38 cellular contexts compared by ENCODE assay signal in genomic region chr16:35234679-35235078, GRCh38.
"Had no signal": no experiment of that assay in that cellular context is flagged by ENCODE, and none has a peak within 500 bp of the region (broad histone marks: within the 10 kb centered on the region; RNA-seq: fewer than 3 reads in every experiment).

No MANE protein-coding gene starts in this region.

- H3K27ac Mint-ChIP-seq: activated naive CD4-positive, alpha-beta T cell treated with anti-CD3 and anti-CD28 coated beads for 36 hours; activated naive CD4-positive, alpha-beta T cell treated with anti-CD3 and anti-CD28 coated beads, Interleukin-2, amount 10 ng/mL, durations not matched to agents 7 days and 5 days; activated naive CD4-positive, alpha-beta T cell treated with anti-CD3 and anti-CD28 coated beads, Interleukin-2, amount 50 U/mL, for 24 hours; activated naive CD8-positive, alpha-beta T cell; activated naive CD8-positive, alpha-beta T cell treated with anti-CD3 and anti-CD28 coated beads for 36 hours; activated naive CD8-positive, alpha-beta T cell treated with anti-CD3 and anti-CD28 coated beads, Interleukin-2, amount 10 ng/mL, durations not matched to agents 7 days and 5 days; activated naive CD8-positive, alpha-beta T cell treated with anti-CD3 and anti-CD28 coated beads, Interleukin-2, amount 50 U/mL, for 24 hours; activated T-cell treated with anti-CD3 and anti-CD28 coated beads, Interleukin-2, amount 50 U/mL, for 24 hours; activated T-cell treated with anti-CD3 and anti-CD28 coated beads, Interleukin-2, amount 50 U/mL, for 72 hours; activated T-helper 1 cell treated with anti-CD3 and anti-CD28 coated beads, Interleukin-12 subunit alpha, Interleukin-12 subunit beta, Interleukin-2, Interleukin-4 antibody, amounts not matched to agents 30 ng/mL and 10 ng/mL and 1 ng/mL, durations not matched to agents 14 hours and 24 hours and 36 hours; activated T-helper 17 cell treated with anti-CD3 and anti-CD28 coated beads, Interleukin-2, amount 50 U/mL, for 72 hours; activated T-helper 2 cell treated with anti-CD3 and anti-CD28 coated beads, Interferon-gamma antibody, Interleukin-2, Interleukin-4, amounts not matched to agents 10 μg/mL and 5 μg/mL and 100 μg/mL, durations not matched to agents 14 hours and 24 hours and 36 hours; brain had no signal

- H3K9me3 Mint-ChIP-seq: activated naive CD4-positive, alpha-beta T cell treated with anti-CD3 and anti-CD28 coated beads, Interleukin-2, amount 50 U/mL, for 24 hours had no signal

- H3K4me1 Mint-ChIP-seq: activated naive CD4-positive, alpha-beta T cell treated with anti-CD3 and anti-CD28 coated beads, Interleukin-2, amount 10 ng/mL, durations not matched to agents 7 days and 5 days; activated naive CD4-positive, alpha-beta T cell treated with anti-CD3 and anti-CD28 coated beads, Interleukin-2, amount 50 U/mL, for 24 hours; activated naive CD8-positive, alpha-beta T cell treated with anti-CD3 and anti-CD28 coated beads for 36 hours; activated naive CD8-positive, alpha-beta T cell treated with anti-CD3 and anti-CD28 coated beads, Interleukin-2, amount 10 ng/mL, durations not matched to agents 7 days and 5 days; activated naive CD8-positive, alpha-beta T cell treated with anti-CD3 and anti-CD28 coated beads, Interleukin-2, amount 50 U/mL, for 24 hours; activated T-helper 17 cell treated with anti-CD3 and anti-CD28 coated beads, Interleukin-2, amount 50 U/mL, for 72 hours; brain; central memory CD8-positive, alpha-beta T cell had no signal

- H3K36me3 Mint-ChIP-seq: activated naive CD4-positive, alpha-beta T cell treated with anti-CD3 and anti-CD28 coated beads, Interleukin-2, amount 10 ng/mL, durations not matched to agents 7 days and 5 days; activated naive CD8-positive, alpha-beta T cell; activated naive CD8-positive, alpha-beta T cell treated with anti-CD3 and anti-CD28 coated beads for 36 hours; activated naive CD8-positive, alpha-beta T cell treated with anti-CD3 and anti-CD28 coated beads, Interleukin-2, amount 10 ng/mL, durations not matched to agents 7 days and 5 days; brain had no signal

- ATAC-seq: activated naive CD4-positive, alpha-beta T cell treated with anti-CD3 and anti-CD28 coated beads, Interleukin-2, amount 50 U/mL, for 72 hours; activated naive CD8-positive, alpha-beta T cell treated with anti-CD3 and anti-CD28 coated beads, Interleukin-2, amount 50 U/mL, for 24 hours; activated T-cell treated with anti-CD3 and anti-CD28 coated beads, Interleukin-2, amount 50 U/mL, for 4 hours; activated T-cell treated with anti-CD3 and anti-CD28 coated beads, Interleukin-2, amount 50 U/mL, for 72 hours; activated T-helper 17 cell treated with anti-CD3 and anti-CD28 coated beads, Interleukin-2, amount 50 U/mL, for 72 hours; body of pancreas had no signal

- H3K4me1 ChIP-seq: adrenal gland, ascending aorta, body of pancreas, breast epithelium had no signal

- DNase-seq: activated effector memory CD4-positive, alpha-beta T cell treated with anti-CD3 and anti-CD28 coated beads, Interleukin-2, amount 50 U/mL, for 16 hours; activated effector memory CD4-positive, alpha-beta T cell treated with Interleukin-2 at 50 U/mL for 16 hours; activated gamma-delta T cell; activated gamma-delta T cell treated with Interleukin-2 at 50 U/mL for 16 hours; activated naive CD4-positive, alpha-beta T cell; activated naive CD4-positive, alpha-beta T cell treated with anti-CD3 and anti-CD28 coated beads for 36 hours; activated naive CD4-positive, alpha-beta T cell treated with anti-CD3 and anti-CD28 coated beads, Interleukin-2, amount 10 ng/mL, durations not matched to agents 7 days and 5 days; activated naive CD4-positive, alpha-beta T cell treated with anti-CD3 and anti-CD28 coated beads, Interleukin-2, amount 50 U/mL, for 16 hours; activated naive CD4-positive, alpha-beta T cell treated with Interleukin-2 at 50 U/mL for 16 hours; activated naive CD8-positive, alpha-beta T cell treated with anti-CD3 and anti-CD28 coated beads for 36 hours; activated naive CD8-positive, alpha-beta T cell treated with anti-CD3 and anti-CD28 coated beads, Interleukin-2, amount 10 ng/mL, durations not matched to agents 7 days and 5 days; activated naive CD8-positive, alpha-beta T cell treated with anti-CD3 and anti-CD28 coated beads, Interleukin-2, amount 50 U/mL, for 24 hours; activated T-cell treated with anti-CD3 and anti-CD28 coated beads, Interleukin-2, amount 50 U/mL, for 1 hour; activated T-cell treated with anti-CD3 and anti-CD28 coated beads, Interleukin-2, amount 50 U/mL, for 24 hours; activated T-cell treated with anti-CD3 and anti-CD28 coated beads, Interleukin-2, amount 50 U/mL, for 4 hours; activated T-cell treated with anti-CD3 and anti-CD28 coated beads, Interleukin-2, amount 50 U/mL, for 48 hours; activated T-cell treated with anti-CD3 and anti-CD28 coated beads, Interleukin-2, amount 50 U/mL, for 72 hours; adrenal gland; amniotic stem cell; amygdala; anterior cingulate cortex; aorta; body of pancreas; brain microvascular endothelial cell; caudate nucleus; central memory CD4-positive, alpha-beta T cell; cerebellar nuclear complex had no signal

- H3K27ac ChIP-seq: adrenal gland, ascending aorta, body of pancreas, brain microvascular endothelial cell, breast epithelium, cardiac muscle cell had no signal

- H3K27me3 Mint-ChIP-seq: activated naive CD4-positive, alpha-beta T cell treated with anti-CD3 and anti-CD28 coated beads, Interleukin-2, amount 10 ng/mL, durations not matched to agents 7 days and 5 days; activated naive CD4-positive, alpha-beta T cell treated with anti-CD3 and anti-CD28 coated beads, Interleukin-2, amount 50 U/mL, for 24 hours; activated naive CD8-positive, alpha-beta T cell; activated naive CD8-positive, alpha-beta T cell treated with anti-CD3 and anti-CD28 coated beads for 36 hours; activated naive CD8-positive, alpha-beta T cell treated with anti-CD3 and anti-CD28 coated beads, Interleukin-2, amount 10 ng/mL, durations not matched to agents 7 days and 5 days; activated naive CD8-positive, alpha-beta T cell treated with anti-CD3 and anti-CD28 coated beads, Interleukin-2, amount 50 U/mL, for 24 hours; activated T-cell treated with anti-CD3 and anti-CD28 coated beads, Interleukin-2, amount 50 U/mL, for 24 hours; activated T-helper 17 cell treated with anti-CD3 and anti-CD28 coated beads, Interleukin-2, amount 50 U/mL, for 72 hours; brain; central memory CD8-positive, alpha-beta T cell had no signal

- H3K4me3 Mint-ChIP-seq: activated naive CD4-positive, alpha-beta T cell treated with anti-CD3 and anti-CD28 coated beads for 36 hours; activated naive CD4-positive, alpha-beta T cell treated with anti-CD3 and anti-CD28 coated beads, Interleukin-2, amount 10 ng/mL, durations not matched to agents 7 days and 5 days; activated naive CD4-positive, alpha-beta T cell treated with anti-CD3 and anti-CD28 coated beads, Interleukin-2, amount 50 U/mL, for 24 hours; activated naive CD8-positive, alpha-beta T cell; activated naive CD8-positive, alpha-beta T cell treated with anti-CD3 and anti-CD28 coated beads for 36 hours; activated naive CD8-positive, alpha-beta T cell treated with anti-CD3 and anti-CD28 coated beads, Interleukin-2, amount 10 ng/mL, durations not matched to agents 7 days and 5 days; activated naive CD8-positive, alpha-beta T cell treated with anti-CD3 and anti-CD28 coated beads, Interleukin-2, amount 50 U/mL, for 24 hours; activated T-cell treated with anti-CD3 and anti-CD28 coated beads, Interleukin-2, amount 50 U/mL, for 24 hours; activated T-cell treated with anti-CD3 and anti-CD28 coated beads, Interleukin-2, amount 50 U/mL, for 4 hours; activated T-cell treated with anti-CD3 and anti-CD28 coated beads, Interleukin-2, amount 50 U/mL, for 72 hours; activated T-helper 1 cell treated with anti-CD3 and anti-CD28 coated beads, Interleukin-12 subunit alpha, Interleukin-12 subunit beta, Interleukin-2, Interleukin-4 antibody, amounts not matched to agents 30 ng/mL and 10 ng/mL and 1 ng/mL, durations not matched to agents 14 hours and 24 hours and 36 hours; activated T-helper 17 cell treated with anti-CD3 and anti-CD28 coated beads, Interleukin-2, amount 50 U/mL, for 72 hours; brain; central memory CD8-positive, alpha-beta T cell had no signal

- H3K27me3 ChIP-seq: adrenal gland, ascending aorta, body of pancreas, brain microvascular endothelial cell, breast epithelium, cardiac muscle cell had no signal
